29 cellular contexts compared by ENCODE assay signal in the genomic region with DNA sequence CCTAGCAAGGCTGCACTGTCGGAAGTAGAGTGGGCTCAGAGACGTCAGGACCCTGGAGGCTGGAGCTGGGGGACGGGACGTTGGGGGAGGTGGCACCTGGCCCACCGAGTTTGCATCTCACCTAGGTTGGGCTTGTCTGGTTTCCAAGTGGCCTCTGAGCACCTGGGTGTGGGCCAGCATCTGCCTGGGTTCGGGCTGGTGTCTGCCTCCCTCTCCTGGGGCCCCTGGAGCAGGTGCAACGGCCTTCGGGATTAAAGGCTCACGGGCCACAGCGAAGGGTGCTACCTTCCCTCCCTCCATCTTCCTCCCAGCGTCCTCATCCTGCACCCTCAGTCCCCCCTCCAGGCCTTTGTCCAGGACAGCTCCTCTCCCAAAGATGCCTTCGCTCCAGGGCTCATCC. TPM values are rescaled to one million over a fixed set of nuclear protein-coding genes. Genes with fewer than 3 reads are reported as not detected.
DNase-seq lines count a peak whose midpoint lies in the region; ATAC-seq and TF ChIP-seq lines count a peak whose summit lies in the region.
"Had no signal": no experiment of that assay in that cellular context is flagged by ENCODE, and none has a peak within 500 bp of the region (broad histone marks: within the 10 kb centered on the region; RNA-seq: fewer than 3 reads in every experiment).

No MANE protein-coding gene starts in this region.

- H3K9me3 ChIP-seq in BLaER1 = no peaks in the 10 kb centered on the region
- H3K9me3 ChIP-seq in WERI-Rb-1 (ENCODE audit: severe bottlenecking) = no peaks in the 10 kb centered on the region
- no peaks in the 10 kb centered on the region for H3K9me3 ChIP-seq in breast epithelium
- H3K9me3 ChIP-seq: thoracic aorta had no signal

- intact Hi-C loops in breast epithelium (cut with DNase I; ENCODE audit: low total_unique reads) = no loop called here

- no peak overlapping the region for H3K27ac ChIP-seq in BLaER1
- no peak overlapping the region for H3K27ac ChIP-seq in WERI-Rb-1
- H3K27ac ChIP-seq in breast epithelium = no peak overlapping the region
- H3K27ac ChIP-seq: cardiac muscle cell, coronary artery, SK-N-MC, thoracic aorta had no signal

- TF ChIP-seq POLR2A in breast epithelium (IDR thresholded peaks at IDR 0.05) = no peak

- no peak for ATAC-seq in HG03571 (IDR thresholded peaks at IDR 0.05; ENCODE audit: unreplicated experiment)
- ATAC-seq: activated CD8-positive, alpha-beta T cell treated with anti-CD3 and anti-CD28 coated beads for 36 hours; K562 had no signal

- H3K4me1 ChIP-seq in BLaER1 (peaks cover 82% of the 10 kb centered on the region), breast epithelium (peaks cover 0 to 2% of the 10 kb centered on the region in 2 donors)

- H4K20me1 ChIP-seq in BLaER1 = peaks cover 55% of the 10 kb centered on the region

- H3K9ac ChIP-seq in BLaER1 = no peak overlapping the region

- H3K4me3 ChIP-seq in BLaER1 (no peak overlapping the region; the same call in 1 of the 2 replicates), WERI-Rb-1 (ENCODE audit: low read depth, low read length) (no peak overlapping the region), breast epithelium (no peak overlapping the region)
- H3K4me3 ChIP-seq: cardiac muscle cell, coronary artery, K562, lung, SK-N-MC, thoracic aorta had no signal

- peak overlapping the region; percentile 94 for H3K4me2 ChIP-seq in BLaER1

- TF ChIP-seq CTCF in WERI-Rb-1 (IDR thresholded peaks at IDR 0.05; ENCODE audit: low read depth, low read length) (no peak; the same call in 1 of the 2 replicates), breast epithelium (IDR thresholded peaks at IDR 0.05) (no peak)

- H3K27me3 ChIP-seq in BLaER1 = peaks cover 31% of the 10 kb centered on the region
- no peaks in the 10 kb centered on the region for H3K27me3 ChIP-seq in WERI-Rb-1 (ENCODE audit: insufficient read depth, low read depth, severe bottlenecking)
- peaks cover 10 to 80% of the 10 kb centered on the region in 2 donors for H3K27me3 ChIP-seq in breast epithelium

- DNase-seq in DMS53 (lab: John Stamatoyannopoulos, UW) (peak; percentile 82), NCI-H345 treated with DMSO at 0.1 percent for 48 hours (lab: John Stamatoyannopoulos, UW; ENCODE audit: unreplicated experiment) (peak; percentile 42), WERI-Rb-1 (peak; percentile 31), breast epithelium (ENCODE audit: low spot score in 2 of 2) (no peak), AG08396 (ENCODE audit: low spot score) (no peak), AML-193 (lab: John Stamatoyannopoulos, UW) (no peak)
- DNase-seq: activated CD4-positive, alpha-beta T cell treated with anti-CD3 and anti-CD28 coated beads for 1 hour; activated CD8-positive, alpha-beta T cell treated with anti-CD3 and anti-CD28 coated beads for 36 hours; activated T-cell treated with anti-CD3 and anti-CD28 coated beads for 4 hours; aorta; CD4-positive, CD25-positive, alpha-beta regulatory T cell; effector memory CD4-positive, alpha-beta T cell; H9; head of caudate nucleus; NCI-H226; small intestine had no signal

- no peaks in the 10 kb centered on the region for H3K36me3 ChIP-seq in BLaER1
- H3K36me3 ChIP-seq in WERI-Rb-1 = peaks cover 23% of the 10 kb centered on the region
- no peaks in the 10 kb centered on the region for H3K36me3 ChIP-seq in breast epithelium
- H3K36me3 ChIP-seq: cardiac muscle cell, thoracic aorta had no signal

RNA-seq across cellular contexts. Expression of gene HRH3, which starts 6.0 kb away (rescaled TPM):
- total RNA-seq in breast epithelium = not detected
- total RNA-seq: activated CD8-positive, alpha-beta T cell treated with anti-CD3 and anti-CD28 coated beads for 36 hours; aorta; cardiac muscle cell; CD4-positive, CD25-positive, alpha-beta regulatory T cell; epithelial cell of proximal tubule; K562; kidney epithelial cell; lung; MCF 10A; mucosa of gallbladder; osteocyte; thoracic aorta had no signal

RNA-seq across cellular contexts. Expression of gene OSBPL2, which starts 24.3 kb away (rescaled TPM):
- 10 to 100 TPM; 25.0 to 46.1 (median 38.0) TPM for total RNA-seq in breast epithelium

RNA-seq across cellular contexts. Expression of gene MTG2, which starts 31.2 kb away (rescaled TPM):
- total RNA-seq in breast epithelium = 10 to 100 TPM; 16.3 to 32.1 (median 25.6) TPM

Comparison
In these comparisons a context has a peak if more than half of its experiments do, and no peak if none do; other contexts are left out.
1. DNase-seq: peak in DMS53 (single experiment), NCI-H345 treated with DMSO at 0.1 percent for 48 hours (single experiment) and WERI-Rb-1 (single experiment); none in breast epithelium (0 of 2), AG08396 (single experiment) and AML-193 (0 of 2).